Comparison of ENCODE assay signal across 9 cellular contexts in genomic region chr10:43229208-43230061, GRCh38. TPM values are rescaled to one million over a fixed set of nuclear protein-coding genes. Genes with fewer than 3 reads are reported as not detected.
DNase-seq lines count a peak whose midpoint lies in the region; ATAC-seq and TF ChIP-seq lines count a peak whose summit lies in the region.
"Had no signal": no experiment of that assay in that cellular context is flagged by ENCODE, and none has a peak within 500 bp of the region (broad histone marks: within the 10 kb centered on the region; RNA-seq: fewer than 3 reads in every experiment).

No MANE protein-coding gene starts in this region.

- H3K27ac Mint-ChIP-seq in MCF 10A (ENCODE audit: low read depth, unreplicated experiment) (no peak overlapping the region), HFFc6 (no peak overlapping the region)

- POLR2A ChIA-PET in MCF 10A (lab: Yijun Ruan, JAX) = interaction anchor here (0.8 kb wide), 1 partner anchor 16 kb away, joined by 3 read pairs; no protein-coding TSS in a partner anchor

- no peak for TF ChIP-seq CTCF in MCF 10A (IDR thresholded peaks at IDR 0.05; ENCODE audit: unreplicated experiment)
- no peak for TF ChIP-seq CTCF in body of pancreas (IDR thresholded peaks at IDR 0.05)
- no peak for TF ChIP-seq CTCF in lower lobe of right lung (IDR thresholded peaks at IDR 0.05)
- TF ChIP-seq CTCF in testis (IDR thresholded peaks at IDR 0.05) = no peak
- TF ChIP-seq CTCF in HFFc6 (IDR thresholded peaks at IDR 0.05) = no peak

- H3K27me3 Mint-ChIP-seq in MCF 10A (ENCODE audit: insufficient read depth, unreplicated experiment) = peaks cover 13% of the 10 kb centered on the region
- H3K27me3 Mint-ChIP-seq in HFFc6 (ENCODE audit: insufficient read depth) = peaks cover 47% of the 10 kb centered on the region

- no peaks in the 10 kb centered on the region for H3K36me3 Mint-ChIP-seq in MCF 10A (ENCODE audit: insufficient read depth, unreplicated experiment)
- H3K36me3 Mint-ChIP-seq in HFFc6 (ENCODE audit: low read depth) = no peaks in the 10 kb centered on the region

- intact Hi-C loops in MCF 10A (cut with micrococcal nuclease) (no loop called here), body of pancreas (cut with DNase I) (no loop called here), lower lobe of right lung (cut with DNase I) (no loop called here), testis (cut with DNase I; ENCODE audit: low total_unique reads) (no loop called here)

- H3K36me3 ChIP-seq in body of pancreas (replicated peaks in 1 of 2; ENCODE audit: insufficient read depth in 1 of 2, low read depth in 2 of 2) (no peaks in the 10 kb centered on the region), lower lobe of right lung (no peaks in the 10 kb centered on the region), testis (ENCODE audit: low read depth, missing control alignments) (no peaks in the 10 kb centered on the region)

- no peak overlapping the region for H3K4me3 Mint-ChIP-seq in MCF 10A (ENCODE audit: unreplicated experiment)
- H3K4me3 Mint-ChIP-seq in HFFc6 = no peak overlapping the region

- H3K4me3 ChIP-seq in body of pancreas = peak overlapping the region in 1 of 2 donors; percentile 36
- H3K4me3 ChIP-seq in lower lobe of right lung = peak overlapping the region; percentile 54
- H3K4me3 ChIP-seq in testis = peak overlapping the region; percentile 21 to 33
- H3K4me3 ChIP-seq: SK-N-MC had no signal

- in situ Hi-C loops in T47D (cut with HindIII; ENCODE audit: low pct_unique_long_range_greater_than_20kb, low sequenced_read_pairs) = no loop called here

- peaks cover 0 to 7% of the 10 kb centered on the region in 2 donors for H3K27me3 ChIP-seq in body of pancreas
- H3K27me3 ChIP-seq in lower lobe of right lung (ENCODE audit: low read depth) = peaks cover 38% of the 10 kb centered on the region
- H3K27me3 ChIP-seq in testis = no peaks in the 10 kb centered on the region

- H3K4me1 ChIP-seq in body of pancreas = peaks cover 17% of the 10 kb centered on the region
- H3K4me1 ChIP-seq in lower lobe of right lung = peaks cover 5% of the 10 kb centered on the region
- no peaks in the 10 kb centered on the region for H3K4me1 ChIP-seq in testis

- H3K9me3 ChIP-seq in body of pancreas (no peaks in the 10 kb centered on the region), lower lobe of right lung (no peaks in the 10 kb centered on the region), testis (no peaks in the 10 kb centered on the region)

- 1 to 2% methylated on average over 22 to 87 of the region's 99 CpGs for WGBS in body of pancreas, 2 donors
- WGBS in testis, 2 donors = 0 to 1% methylated on average over 5 to 76 of the region's 99 CpGs

- CTCF ChIA-PET in MCF 10A (lab: Yijun Ruan, JAX) = no interaction called here

- no TSS peak for BruUV-seq in MCF 10A (replicated peaks; lab: Mats Ljungman, UMichigan)

- H3K9me3 Mint-ChIP-seq in MCF 10A (ENCODE audit: unreplicated experiment) (no peaks in the 10 kb centered on the region), HFFc6 (no peaks in the 10 kb centered on the region)

- ATAC-seq in body of pancreas (peak; percentile 23), lower lobe of right lung (peak; percentile 65 to 82), HG02981 (IDR thresholded peaks at IDR 0.05; ENCODE audit: unreplicated experiment) (no peak)

- no peak overlapping the region for H3K27ac ChIP-seq in body of pancreas
- H3K27ac ChIP-seq in lower lobe of right lung = peak overlapping the region; percentile 18
- no peak overlapping the region for H3K27ac ChIP-seq in testis
- H3K27ac ChIP-seq: SK-N-MC had no signal

- no peak for TF ChIP-seq POLR2A in body of pancreas (IDR thresholded peaks at IDR 0.05)
- no peak for TF ChIP-seq POLR2A in testis (IDR thresholded peaks at IDR 0.05)

- H3K4me1 Mint-ChIP-seq in MCF 10A (ENCODE audit: insufficient read depth, unreplicated experiment) (peaks cover 6% of the 10 kb centered on the region), HFFc6 (ENCODE audit: low read depth) (no peaks in the 10 kb centered on the region)

- DNase-seq in T47D (ENCODE audit: low read depth in 1 of 2, low spot score in 1 of 2) = peak; percentile 43 to 61
- no peak for DNase-seq in MCF 10A (ENCODE audit: unreplicated experiment)
- DNase-seq in body of pancreas = peak; percentile 8 to 55 (median 14)
- peak; percentile 57 for DNase-seq in lower lobe of right lung
- no peak for DNase-seq in testis
- no peak for DNase-seq in HFFc6
- no peak for DNase-seq in glomerular visceral epithelial cell (ENCODE audit: extremely low spot score)

RNA-seq across cellular contexts. Expression of gene RASGEF1A, which starts 37.4 kb away (rescaled TPM):
- not detected in 2 replicates for total RNA-seq in MCF 10A (2022)
- total RNA-seq in body of pancreas = 1 to 10 TPM in 1 of 2 donors, under 1 TPM in 1; 0.66 to 2.6 TPM
- total RNA-seq in lower lobe of right lung = 2.7 TPM
- total RNA-seq in testis = 10 to 100 TPM; 10.9 to 11.7 TPM
- 7.8 TPM for polyA plus RNA-seq in testis (ENCODE audit: insufficient read depth, low read depth, low replicate concordance)
- total RNA-seq in HFFc6 (2021; fragmentation: NEBNext Ultra II Directional; extraction: Animal tissue kit (Norgen Biotek cat#: 25700)) = not detected

Comparison
In these comparisons a context has a peak if more than half of its experiments do, and no peak if none do; other contexts are left out.
1. DNase-seq: peak in T47D (2 of 2), body of pancreas (4 of 4) and lower lobe of right lung (single experiment); none in MCF 10A (single experiment), testis (single experiment), HFFc6 (single experiment) and glomerular visceral epithelial cell (single experiment).